Comparison of ENCODE assay signal across 11 cellular contexts in the genomic region with DNA sequence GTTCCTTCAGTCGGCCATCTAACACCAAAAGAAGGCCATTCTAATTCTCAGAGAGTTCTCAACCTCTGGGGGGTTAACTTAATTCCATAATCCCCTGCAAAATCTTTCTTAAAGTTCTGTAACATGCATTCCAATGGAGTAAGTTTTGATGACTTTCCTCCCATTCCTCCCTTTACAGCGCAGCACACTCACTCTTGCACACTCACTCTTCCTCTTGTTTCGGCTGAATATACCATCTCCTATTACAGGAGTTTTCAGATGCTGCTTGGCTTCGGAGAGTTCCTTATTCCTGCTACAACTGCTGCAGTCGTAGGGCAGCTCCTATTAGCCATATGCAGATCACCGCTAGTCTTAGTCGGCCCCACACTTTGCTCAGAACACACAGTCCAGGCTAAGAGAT. TPM values are rescaled to one million over a fixed set of nuclear protein-coding genes. Genes with fewer than 3 reads are reported as not detected.
DNase-seq lines count a peak whose midpoint lies in the region; ATAC-seq and FAIRE-seq lines count a peak whose summit lies in the region.
"Had no signal": no experiment of that assay in that cellular context is flagged by ENCODE, and none has a peak within 500 bp of the region (broad histone marks: within the 10 kb centered on the region; RNA-seq: fewer than 3 reads in every experiment).

No MANE protein-coding gene starts in this region.

- peak overlapping the region; percentile 83 for H3K4me3 Mint-ChIP-seq in T-helper 2 cell treated with Interferon-gamma antibody and Interleukin-4, amounts not matched to agents 5 μg/mL and 100 μg/mL, for 36 hours
- H3K4me3 Mint-ChIP-seq in activated CD4-positive, alpha-beta memory T cell treated with anti-CD3 and anti-CD28 coated beads for 36 hours, result peak overlapping the region; percentile 65
- H3K4me3 Mint-ChIP-seq in stimulated activated naive B cell treated with anti-CD40 and anti-IgM and Interleukin-4, amounts not matched to agents 10 μg/mL and 1 μg/mL and 100 μg/mL, for 72 hours, result peak overlapping the region; percentile 83 to 92

- POLR2A ChIA-PET in activated CD4-positive, alpha-beta memory T cell treated with anti-CD3 and anti-CD28 coated beads for 36 hours (lab: Charles Lee), result interaction anchor here (1.1 kb wide), 1 partner anchor 166 kb away, joined by 3 read pairs; no protein-coding TSS in a partner anchor

- intact Hi-C loops in activated CD4-positive, alpha-beta memory T cell treated with anti-CD3 and anti-CD28 coated beads for 36 hours (cut with micrococcal nuclease), result no loop called here

- ATAC-seq in stimulated activated naive B cell treated with anti-CD40 and anti-IgM and Interleukin-4, amounts not matched to agents 10 μg/mL and 1 μg/mL and 100 μg/mL, for 72 hours (replicated peaks), result no peak
- ATAC-seq in HG03108 (IDR thresholded peaks at IDR 0.05; ENCODE audit: unreplicated experiment), result no peak

- H3K36me3 Mint-ChIP-seq in T-helper 2 cell treated with Interferon-gamma antibody and Interleukin-4, amounts not matched to agents 5 μg/mL and 100 μg/mL, for 36 hours (ENCODE audit: low read depth), result no peaks in the 10 kb centered on the region
- no peaks in the 10 kb centered on the region for H3K36me3 Mint-ChIP-seq in activated CD4-positive, alpha-beta memory T cell treated with anti-CD3 and anti-CD28 coated beads for 36 hours
- no peaks in the 10 kb centered on the region for H3K36me3 Mint-ChIP-seq in stimulated activated naive B cell treated with anti-CD40 and anti-IgM and Interleukin-4, amounts not matched to agents 10 μg/mL and 1 μg/mL and 100 μg/mL, for 72 hours

- peaks cover 3% of the 10 kb centered on the region for H3K27me3 Mint-ChIP-seq in T-helper 2 cell treated with Interferon-gamma antibody and Interleukin-4, amounts not matched to agents 5 μg/mL and 100 μg/mL, for 36 hours (ENCODE audit: low read depth)
- H3K27me3 Mint-ChIP-seq in activated CD4-positive, alpha-beta memory T cell treated with anti-CD3 and anti-CD28 coated beads for 36 hours, result no peaks in the 10 kb centered on the region
- no peaks in the 10 kb centered on the region for H3K27me3 Mint-ChIP-seq in stimulated activated naive B cell treated with anti-CD40 and anti-IgM and Interleukin-4, amounts not matched to agents 10 μg/mL and 1 μg/mL and 100 μg/mL, for 72 hours

- CTCF ChIA-PET in activated CD4-positive, alpha-beta memory T cell treated with anti-CD3 and anti-CD28 coated beads for 36 hours (lab: Charles Lee), result interaction anchor here (0.6 to 1.0 kb wide), 2 partner anchors 39 to 123 kb away, joined by 3 to 5 read pairs; no protein-coding TSS in a partner anchor

- DNase-seq in T-helper 2 cell treated with Interferon-gamma antibody and Interleukin-4, amounts not matched to agents 5 μg/mL and 100 μg/mL, for 36 hours (ENCODE audit: low spot score), result no peak
- DNase-seq in T-helper 2 cell (no peak), iris pigment epithelial cell (ENCODE audit: low read depth) (peak; percentile 9), iPS-NIHi7 (ENCODE audit: extremely low spot score) (no peak), RCC 7860 (ENCODE audit: low spot score) (no peak)
- DNase-seq in activated CD4-positive, alpha-beta memory T cell treated with anti-CD3 and anti-CD28 coated beads for 36 hours, result no peak
- no peak for DNase-seq in stimulated activated naive B cell treated with anti-CD40 and anti-IgM and Interleukin-4, amounts not matched to agents 10 μg/mL and 1 μg/mL and 100 μg/mL, for 72 hours
- DNase-seq: 8988T had no signal

- H3K27ac Mint-ChIP-seq in T-helper 2 cell treated with Interferon-gamma antibody and Interleukin-4, amounts not matched to agents 5 μg/mL and 100 μg/mL, for 36 hours, result peak overlapping the region; percentile 49
- H3K27ac Mint-ChIP-seq in activated CD4-positive, alpha-beta memory T cell treated with anti-CD3 and anti-CD28 coated beads for 36 hours, result no peak overlapping the region
- H3K27ac Mint-ChIP-seq in stimulated activated naive B cell treated with anti-CD40 and anti-IgM and Interleukin-4, amounts not matched to agents 10 μg/mL and 1 μg/mL and 100 μg/mL, for 72 hours, result peak overlapping the region; percentile 60

- no peaks in the 10 kb centered on the region for H3K9me3 Mint-ChIP-seq in T-helper 2 cell treated with Interferon-gamma antibody and Interleukin-4, amounts not matched to agents 5 μg/mL and 100 μg/mL, for 36 hours
- no peaks in the 10 kb centered on the region for H3K9me3 Mint-ChIP-seq in activated CD4-positive, alpha-beta memory T cell treated with anti-CD3 and anti-CD28 coated beads for 36 hours
- no peaks in the 10 kb centered on the region for H3K9me3 Mint-ChIP-seq in stimulated activated naive B cell treated with anti-CD40 and anti-IgM and Interleukin-4, amounts not matched to agents 10 μg/mL and 1 μg/mL and 100 μg/mL, for 72 hours

- no peak for FAIRE-seq in RCC 7860 (lab: Jason Lieb, UNC)

- peaks cover 28% of the 10 kb centered on the region for H3K4me1 Mint-ChIP-seq in T-helper 2 cell treated with Interferon-gamma antibody and Interleukin-4, amounts not matched to agents 5 μg/mL and 100 μg/mL, for 36 hours (ENCODE audit: low read depth)
- H3K4me1 Mint-ChIP-seq in activated CD4-positive, alpha-beta memory T cell treated with anti-CD3 and anti-CD28 coated beads for 36 hours (ENCODE audit: low read depth), result peaks cover 27% of the 10 kb centered on the region
- peaks cover 19 to 21% of the 10 kb centered on the region in 2 donors for H3K4me1 Mint-ChIP-seq in stimulated activated naive B cell treated with anti-CD40 and anti-IgM and Interleukin-4, amounts not matched to agents 10 μg/mL and 1 μg/mL and 100 μg/mL, for 72 hours

RNA-seq across cellular contexts. Expression of gene OR10H4, which starts 53.6 kb away (rescaled TPM):
- not detected for total RNA-seq in activated CD4-positive, alpha-beta memory T cell treated with anti-CD3 and anti-CD28 coated beads for 36 hours
- total RNA-seq: dermis microvascular lymphatic vessel endothelial cell, subcutaneous adipose tissue had no signal
